ENCODE assay signal across 28 cellular contexts in the genomic region with DNA sequence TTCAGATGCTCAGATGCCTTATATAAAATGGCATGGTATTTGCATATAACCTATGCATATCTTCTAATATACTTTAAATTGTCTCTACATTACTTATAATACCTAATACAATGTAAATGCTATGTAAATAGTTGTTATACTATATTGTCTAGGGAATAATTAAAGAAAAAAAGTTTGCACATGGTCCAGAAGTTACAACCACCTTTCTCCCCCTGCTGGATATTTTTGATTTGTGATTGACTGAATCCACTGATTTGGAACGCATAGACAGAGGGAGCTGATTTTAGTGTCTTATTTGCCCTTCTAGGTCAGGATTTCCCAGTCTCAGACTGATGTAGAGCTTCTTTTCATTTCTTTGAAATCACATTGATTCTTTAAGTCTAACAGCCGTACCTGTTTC. TPM values are rescaled to one million over a fixed set of nuclear protein-coding genes. Genes with fewer than 3 reads are reported as not detected.
DNase-seq lines count a peak whose midpoint lies in the region; ATAC-seq and TF ChIP-seq lines count a peak whose summit lies in the region.
"Had no signal": no experiment of that assay in that cellular context is flagged by ENCODE, and none has a peak within 500 bp of the region (broad histone marks: within the 10 kb centered on the region; RNA-seq: fewer than 3 reads in every experiment).

No MANE protein-coding gene starts in this region.

- H3K27ac ChIP-seq in DND-41 (ENCODE audit: low read length), result no peak overlapping the region
- no peak overlapping the region for H3K27ac ChIP-seq in RWPE2 (ENCODE audit: poor library complexity, severe bottlenecking)
- H3K27ac ChIP-seq: SJSA1, skin epidermis, suprapubic skin, upper lobe of left lung had no signal

- H4K20me1 ChIP-seq in DND-41 (ENCODE audit: insufficient read depth, low read length), result peaks cover 9% of the 10 kb centered on the region; the same call in 1 of the 2 replicates

- peaks cover 31% of the 10 kb centered on the region for H3K36me3 ChIP-seq in DND-41 (ENCODE audit: insufficient read depth, low read length)
- H3K36me3 ChIP-seq in RWPE2 (ENCODE audit: low read depth), result no peaks in the 10 kb centered on the region
- H3K36me3 ChIP-seq: HAP-1, suprapubic skin, upper lobe of left lung had no signal

- no peak overlapping the region for H3K27ac Mint-ChIP-seq in nephron progenitor cell
- H3K27ac Mint-ChIP-seq: activated naive CD8-positive, alpha-beta T cell treated with anti-CD3 and anti-CD28 coated beads, Interleukin-2, amount 50 U/mL, for 24 hours; activated T-cell treated with anti-CD3 and anti-CD28 coated beads, Interleukin-2, amount 50 U/mL, for 24 hours; CD4-positive, CD25-positive, alpha-beta regulatory T cell had no signal

- DNase-seq in ACHN (peak; percentile 24), DND-41 (no peak), RWPE2 (ENCODE audit: low spot score) (no peak), fibroblast of the aortic adventitia (ENCODE audit: low read depth) (no peak), SHP77 (lab: John Stamatoyannopoulos, UW) (no peak), nephron progenitor cell (no peak), Ammon's horn (ENCODE audit: low spot score) (no peak)
- DNase-seq: activated gamma-delta T cell treated with Interleukin-2 at 50 U/mL for 16 hours; activated naive CD8-positive, alpha-beta T cell treated with anti-CD3 and anti-CD28 coated beads, Interleukin-2, amount 50 U/mL, for 24 hours; activated T-cell treated with anti-CD3 and anti-CD28 coated beads, Interleukin-2, amount 50 U/mL, for 24 hours; caudate nucleus; CD4-positive, CD25-positive, alpha-beta regulatory T cell; IMR-90; midbrain; naive B cell; NCI-H1092 treated with DMSO at 0.1 percent for 48 hours; NCI-H1930; NCI-H2171 treated with DMSO at 0.1 percent for 48 hours; NCI-H510A; occipital lobe; stimulated activated naive CD4-positive, alpha-beta T cell; upper lobe of left lung had no signal

- H2AFZ ChIP-seq in DND-41 (ENCODE audit: low read depth, low read length), result no peak overlapping the region

- in situ Hi-C loops in ACHN (cut with HindIII; ENCODE audit: low pct_ligation_motif_present, low pct_unique_long_range_greater_than_20kb, low sequenced_read_pairs), result no loop called here

- H3K27me3 Mint-ChIP-seq in nephron progenitor cell (ENCODE audit: low read depth, poor library complexity), result no peaks in the 10 kb centered on the region
- H3K27me3 Mint-ChIP-seq: activated naive CD8-positive, alpha-beta T cell treated with anti-CD3 and anti-CD28 coated beads, Interleukin-2, amount 50 U/mL, for 24 hours; activated T-cell treated with anti-CD3 and anti-CD28 coated beads, Interleukin-2, amount 50 U/mL, for 24 hours; CD4-positive, CD25-positive, alpha-beta regulatory T cell; naive B cell had no signal

- no peak overlapping the region for H3K4me3 Mint-ChIP-seq in nephron progenitor cell
- H3K4me3 Mint-ChIP-seq: activated naive CD8-positive, alpha-beta T cell treated with anti-CD3 and anti-CD28 coated beads, Interleukin-2, amount 50 U/mL, for 24 hours; activated T-cell treated with anti-CD3 and anti-CD28 coated beads, Interleukin-2, amount 50 U/mL, for 24 hours; CD4-positive, CD25-positive, alpha-beta regulatory T cell; naive B cell had no signal

- H3K27me3 ChIP-seq in DND-41 (ENCODE audit: insufficient read depth, low read length, poor library complexity) (no peaks in the 10 kb centered on the region), RWPE2 (ENCODE audit: insufficient read depth, poor library complexity, severe bottlenecking) (no peaks in the 10 kb centered on the region)
- H3K27me3 ChIP-seq: SJSA1, suprapubic skin, upper lobe of left lung had no signal

- H3K79me2 ChIP-seq in DND-41 (ENCODE audit: insufficient read depth, low read length), result peaks cover 86% of the 10 kb centered on the region

- H3K9ac ChIP-seq in DND-41 (ENCODE audit: low read depth, low read length), result no peak overlapping the region

- ATAC-seq in DND-41 (ENCODE audit: insufficient read depth, low read depth) (no peak), RWPE2 (ENCODE audit: low read depth) (no peak), HG02840 (IDR thresholded peaks at IDR 0.05; ENCODE audit: low FRiP score, unreplicated experiment) (no peak)
- ATAC-seq: activated naive CD8-positive, alpha-beta T cell treated with anti-CD3 and anti-CD28 coated beads, Interleukin-2, amount 50 U/mL, for 24 hours; esophagus mucosa had no signal

- H3K9me3 ChIP-seq in DND-41 (ENCODE audit: insufficient read depth, low read length, severe bottlenecking) (no peaks in the 10 kb centered on the region), RWPE2 (ENCODE audit: severe bottlenecking) (no peaks in the 10 kb centered on the region)
- H3K9me3 ChIP-seq: HAP-1, SJSA1, suprapubic skin, upper lobe of left lung had no signal

- peaks cover 4% of the 10 kb centered on the region for H3K36me3 Mint-ChIP-seq in nephron progenitor cell (ENCODE audit: low read depth)
- H3K36me3 Mint-ChIP-seq: naive B cell had no signal

- H3K4me1 Mint-ChIP-seq in nephron progenitor cell, result no peaks in the 10 kb centered on the region

- peaks cover 10% of the 10 kb centered on the region for H3K4me1 ChIP-seq in DND-41 (ENCODE audit: insufficient read depth, low read length)
- no peaks in the 10 kb centered on the region for H3K4me1 ChIP-seq in RWPE2 (ENCODE audit: insufficient read depth, poor library complexity, severe bottlenecking)
- H3K4me1 ChIP-seq: HAP-1 had no signal

- TF ChIP-seq CTCF in DND-41 (IDR thresholded peaks at IDR 0.05; ENCODE audit: borderline replicate concordance, extremely low read depth, low read length, poor library complexity, severe bottlenecking) (peak; percentile 23), RWPE2 (IDR thresholded peaks at IDR 0.05; ENCODE audit: poor library complexity, severe bottlenecking) (peak; percentile 29), fibroblast of the aortic adventitia (IDR thresholded peaks at IDR 0.05; ENCODE audit: insufficient read depth, low read length) (peak; percentile 13), nephron progenitor cell (IDR thresholded peaks at IDR 0.05) (no peak)

- H3K4me2 ChIP-seq in DND-41 (ENCODE audit: insufficient read depth, low read length), result no peak overlapping the region

- H3K4me3 ChIP-seq in DND-41 (ENCODE audit: low read depth in 1 of 2, low read length in 2 of 2) (no peak overlapping the region), RWPE2 (ENCODE audit: severe bottlenecking) (no peak overlapping the region), fibroblast of the aortic adventitia (ENCODE audit: low read depth, low read length) (no peak overlapping the region)
- H3K4me3 ChIP-seq: HAP-1, SJSA1, skin epidermis, suprapubic skin, upper lobe of left lung had no signal

- H3K9me3 Mint-ChIP-seq in nephron progenitor cell, result no peaks in the 10 kb centered on the region
- H3K9me3 Mint-ChIP-seq: activated naive CD8-positive, alpha-beta T cell treated with anti-CD3 and anti-CD28 coated beads, Interleukin-2, amount 50 U/mL, for 24 hours; activated T-cell treated with anti-CD3 and anti-CD28 coated beads, Interleukin-2, amount 50 U/mL, for 24 hours; CD4-positive, CD25-positive, alpha-beta regulatory T cell; naive B cell had no signal

RNA-seq across cellular contexts. Expression of a gene that starts 31.8 kb away (rescaled TPM):
- total RNA-seq in fibroblast of the aortic adventitia (ENCODE audit: low replicate concordance), result 15.9 and 72.1 TPM in 2 replicates
